9 cellular contexts compared by ENCODE assay signal in genomic region chr11:28697920-28698827, GRCh38.
DNase-seq lines count a peak whose midpoint lies in the region; ATAC-seq and TF ChIP-seq lines count a peak whose summit lies in the region.
"Had no signal": no experiment of that assay in that cellular context is flagged by ENCODE, and none has a peak within 500 bp of the region (broad histone marks: within the 10 kb centered on the region; RNA-seq: fewer than 3 reads in every experiment).

No MANE protein-coding gene starts in this region.

- no peaks in the 10 kb centered on the region for H3K9me3 ChIP-seq in left lung
- no peaks in the 10 kb centered on the region for H3K9me3 ChIP-seq in upper lobe of right lung

- H3K27me3 ChIP-seq in left lung (no peaks in the 10 kb centered on the region), upper lobe of right lung (no peaks in the 10 kb centered on the region)

- no peak overlapping the region for H3K27ac ChIP-seq in left lung
- H3K27ac ChIP-seq in upper lobe of right lung, result no peak overlapping the region

- ATAC-seq in HG02678 (IDR thresholded peaks at IDR 0.05; ENCODE audit: unreplicated experiment), result peak; percentile 60
- peak; percentile 73 for ATAC-seq in left lung
- peak; percentile 79 for ATAC-seq in upper lobe of right lung

- TF ChIP-seq CTCF in cardiac fibroblast (IDR thresholded peaks at IDR 0.05; ENCODE audit: low read depth, low read length) (peak; percentile 86), left lung (IDR thresholded peaks at IDR 0.05) (peak; percentile 56 to 75), upper lobe of right lung (IDR thresholded peaks at IDR 0.05) (peak; percentile 70)

- intact Hi-C loops in left lung (cut with DNase I), result no loop called here
- intact Hi-C loops in upper lobe of right lung (cut with DNase I), result no loop called here

- DNase-seq in 8988T (peak; percentile 21), EL (peak; percentile 64), NCI-H82 treated with DMSO at 0.1 percent for 48 hours (lab: John Stamatoyannopoulos, UW; ENCODE audit: unreplicated experiment) (peak; percentile 2), cardiac fibroblast (ENCODE audit: low read depth in 2 of 2) (peak; percentile 68 to 80), left lung (peak in 1 of 2 donors; percentile 36), upper lobe of right lung (peak; percentile 62), activated gamma-delta T cell treated with Interleukin-2 at 50 U/mL for 16 hours (no peak)
- DNase-seq: naive B cell had no signal

- no peaks in the 10 kb centered on the region for H3K36me3 ChIP-seq in left lung
- no peaks in the 10 kb centered on the region for H3K36me3 ChIP-seq in upper lobe of right lung

- H3K4me1 ChIP-seq in left lung, result no peaks in the 10 kb centered on the region
- H3K4me1 ChIP-seq in upper lobe of right lung, result no peaks in the 10 kb centered on the region

- H3K4me3 ChIP-seq in cardiac fibroblast (replicated peaks in 1 of 2; ENCODE audit: low read depth in 2 of 2, low read length in 2 of 2) (no peak overlapping the region), left lung (no peak overlapping the region), upper lobe of right lung (no peak overlapping the region)
